In genomic region chr2:230916218-230916617, GRCh38 we compare ENCODE assay signal across 18 cellular contexts. TPM values are rescaled to one million over a fixed set of nuclear protein-coding genes. Genes with fewer than 3 reads are reported as not detected.
"Had no signal": no experiment of that assay in that cellular context is flagged by ENCODE, and none has a peak within 500 bp of the region (broad histone marks: within the 10 kb centered on the region; RNA-seq: fewer than 3 reads in every experiment).

No MANE protein-coding gene starts in this region.

- H3K27me3 Mint-ChIP-seq: activated naive CD4-positive, alpha-beta T cell treated with anti-CD3 and anti-CD28 coated beads, Interleukin-2, amount 50 U/mL, for 24 hours; progenitor cell of endocrine pancreas had no signal

- ATAC-seq: left cardiac atrium, right cardiac atrium had no signal

- H3K9me3 Mint-ChIP-seq: activated naive CD4-positive, alpha-beta T cell treated with anti-CD3 and anti-CD28 coated beads, Interleukin-2, amount 50 U/mL, for 24 hours; activated T-helper 1 cell treated with anti-CD3 and anti-CD28 coated beads, Interleukin-12 subunit alpha, Interleukin-12 subunit beta, Interleukin-2, Interleukin-4 antibody, amounts not matched to agents 30 ng/mL and 10 ng/mL and 1 ng/mL, durations not matched to agents 14 hours and 24 hours and 36 hours; nephron; stimulated activated naive B cell treated with anti-CD40 and anti-IgM and Interleukin-4, amounts not matched to agents 10 μg/mL and 1 μg/mL and 100 μg/mL, for 72 hours had no signal

- H3K27ac Mint-ChIP-seq: activated naive CD4-positive, alpha-beta T cell treated with anti-CD3 and anti-CD28 coated beads, Interleukin-2, amount 50 U/mL, for 24 hours; activated T-helper 1 cell treated with anti-CD3 and anti-CD28 coated beads, Interleukin-12 subunit alpha, Interleukin-12 subunit beta, Interleukin-2, Interleukin-4 antibody, amounts not matched to agents 30 ng/mL and 10 ng/mL and 1 ng/mL, durations not matched to agents 14 hours and 24 hours and 36 hours; immature natural killer cell; nephron; progenitor cell of endocrine pancreas had no signal

- H3K4me3 Mint-ChIP-seq: activated naive CD4-positive, alpha-beta T cell treated with anti-CD3 and anti-CD28 coated beads, Interleukin-2, amount 50 U/mL, for 24 hours; activated T-helper 1 cell treated with anti-CD3 and anti-CD28 coated beads, Interleukin-12 subunit alpha, Interleukin-12 subunit beta, Interleukin-2, Interleukin-4 antibody, amounts not matched to agents 30 ng/mL and 10 ng/mL and 1 ng/mL, durations not matched to agents 14 hours and 24 hours and 36 hours; immature natural killer cell; nephron; stimulated activated naive B cell treated with anti-CD40 and anti-IgM and Interleukin-4, amounts not matched to agents 10 μg/mL and 1 μg/mL and 100 μg/mL, for 72 hours had no signal

- DNase-seq: activated CD4-positive, alpha-beta T cell treated with anti-CD3 and anti-CD28 coated beads for 1 hour; cerebellar nuclear complex; dermis blood vessel endothelial cell; erythroblast; glutamatergic neuron; immature natural killer cell; left cardiac atrium; mesenchymal stem cell; occipital lobe; right cardiac atrium; stimulated activated naive B cell treated with anti-CD40 and anti-IgM and Interleukin-4, amounts not matched to agents 10 μg/mL and 1 μg/mL and 100 μg/mL, for 72 hours; SW 1271 had no signal

- H3K36me3 Mint-ChIP-seq: immature natural killer cell; stimulated activated naive B cell treated with anti-CD40 and anti-IgM and Interleukin-4, amounts not matched to agents 10 μg/mL and 1 μg/mL and 100 μg/mL, for 72 hours had no signal

- H3K4me1 Mint-ChIP-seq: immature natural killer cell, nephron had no signal

RNA-seq across cellular contexts. Expression of gene GPR55, which starts 8.8 kb away (rescaled TPM):
- total RNA-seq: dermis blood vessel endothelial cell, occipital lobe, progenitor cell of endocrine pancreas, smooth muscle cell, thoracic aorta had no signal
